In genomic region chr19:23273594-23274412, GRCh38 we compare ENCODE assay signal across 8 cellular contexts. TPM values are rescaled to one million over a fixed set of nuclear protein-coding genes. Genes with fewer than 3 reads are reported as not detected.
DNase-seq lines count a peak whose midpoint lies in the region; ATAC-seq, FAIRE-seq and TF ChIP-seq lines count a peak whose summit lies in the region.

No MANE protein-coding gene starts in this region.

- FAIRE-seq in keratinocyte (lab: Jason Lieb, UNC), result peak; percentile 91

- peak overlapping the region; percentile 73 for H3K4me2 ChIP-seq in keratinocyte (ENCODE audit: control insufficient read depth, extremely low read depth, insufficient read depth, low read depth, low read length)

- H3K9ac ChIP-seq in keratinocyte (ENCODE audit: control insufficient read depth, extremely low read depth, insufficient read depth, low read length), result peak overlapping the region; percentile 86

- no peaks in the 10 kb centered on the region for H4K20me1 ChIP-seq in keratinocyte (ENCODE audit: control insufficient read depth, extremely low read depth, insufficient read depth, low read length)

- peak overlapping the region; percentile 88 to 97 (median 89) for H3K4me3 ChIP-seq in keratinocyte (ENCODE audit: control insufficient read depth in 2 of 3, extremely low read depth in 1 of 3, insufficient read depth in 2 of 3, low read depth in 1 of 3, low read length in 3 of 3)

- no peaks in the 10 kb centered on the region for H3K9me3 ChIP-seq in keratinocyte (ENCODE audit: control insufficient read depth, low read depth, low read length)

- peak; percentile 99 for ATAC-seq in GM18858 (IDR thresholded peaks at IDR 0.05; ENCODE audit: unreplicated experiment)
- ATAC-seq in HG03097 (IDR thresholded peaks at IDR 0.05; ENCODE audit: low FRiP score, unreplicated experiment), result peak; percentile 98
- peak; percentile 99 for ATAC-seq in activated CD4-positive, CD25-positive, alpha-beta regulatory T cell treated with anti-CD3 and anti-CD28 coated beads, Interleukin-2, amount 50 U/mL, for 24 hours

- H3K9me1 ChIP-seq in keratinocyte (ENCODE audit: control insufficient read depth, extremely low read depth, insufficient read depth, low read length), result no peaks in the 10 kb centered on the region

- no peaks in the 10 kb centered on the region for H3K36me3 ChIP-seq in keratinocyte (ENCODE audit: control insufficient read depth in 2 of 2, extremely low read depth in 1 of 2, insufficient read depth in 2 of 2, low read length in 2 of 2)

- peak overlapping the region; percentile 100 for H2AFZ ChIP-seq in keratinocyte (ENCODE audit: control insufficient read depth, low read length)

- dilution Hi-C loops in keratinocyte (cut with MboI; ENCODE audit: extremely low pct_ligation_motif_present, low sequenced_read_pairs), result no loop called here

- TF ChIP-seq CTCF in keratinocyte (optimal IDR thresholded peaks at IDR 0.05 in 1 of 3, IDR thresholded peaks at IDR 0.05 in 1 of 3, conservative IDR thresholded peaks at IDR 0.05 in 1 of 3; ENCODE audit: extremely low read depth in 1 of 3, insufficient read depth in 2 of 3, low read length in 3 of 3), result peak in 1 of 3 experiments; percentile 24

- no peaks in the 10 kb centered on the region for H3K79me2 ChIP-seq in keratinocyte (ENCODE audit: control insufficient read depth, insufficient read depth, low read length)

- peak overlapping the region; percentile 72 for H3K27ac ChIP-seq in keratinocyte (ENCODE audit: control insufficient read depth, insufficient read depth, low read length)

- peak; percentile 90 for DNase-seq in A172 (ENCODE audit: low spot score)
- DNase-seq in NCI-H2227 (lab: John Stamatoyannopoulos, UW; ENCODE audit: unreplicated experiment), result peak; percentile 89
- DNase-seq in cerebellar nuclear complex (lab: John Stamatoyannopoulos, UW), result peak; percentile 79 to 96
- no peak for DNase-seq in keratinocyte (ENCODE audit: low read depth, low spot score)
- peak; percentile 79 to 89 for DNase-seq in stimulated activated CD4-positive, alpha-beta T cell treated with anti-CD3 and anti-CD28 coated beads, Interleukin-15, amount 100 ng/mL, for 1 hour (ENCODE audit: low read depth in 1 of 2, low spot score in 1 of 2)

- H3K27me3 ChIP-seq in keratinocyte (ENCODE audit: control insufficient read depth, extremely low read depth, insufficient read depth, low read length), result no peaks in the 10 kb centered on the region

- H3K4me1 ChIP-seq in keratinocyte (ENCODE audit: control insufficient read depth, extremely low read depth, insufficient read depth, low read length), result peaks cover 3% of the 10 kb centered on the region

RNA-seq across cellular contexts. Expression of gene ZNF724, which starts 23.6 kb away (rescaled TPM):
- total RNA-seq in A172 (2014; rRNA removed; shearing (Covaris generic)), result 15.2 and 15.8 TPM in 2 replicates
- polyA plus RNA-seq in keratinocyte, result 1.7 to 2.9 TPM (median 2.6 TPM) in 3 replicates
- 1.9 TPM for polyA plus RNA-seq in keratinocyte (2011; ENCODE audit: low read depth)
- polyA plus RNA-seq in keratinocyte (2011; cell fraction: cytosol; rRNA removed), result 0.42 and 1.2 TPM in 2 replicates
- polyA plus RNA-seq in keratinocyte (2011; cell fraction: nucleus; rRNA removed), result 2.5 and 3.0 TPM in 2 replicates
- polyA plus RNA-seq in keratinocyte (2012; ENCODE audit: low replicate concordance), result 0.69 and 1.5 TPM in 2 replicates
- 7.2 to 17.9 TPM (median 10.5 TPM) in 3 replicates for polyA minus RNA-seq in keratinocyte
- 5.4 TPM for polyA minus RNA-seq in keratinocyte (2011; cell fraction: cytosol; rRNA and poly(A)+ RNA removed)
- 6.8 and 13.7 TPM in 2 replicates for polyA minus RNA-seq in keratinocyte (2011; cell fraction: nucleus; rRNA and poly(A)+ RNA removed)
